ENCODE assay signal across 1 cellular context in the genomic region with DNA sequence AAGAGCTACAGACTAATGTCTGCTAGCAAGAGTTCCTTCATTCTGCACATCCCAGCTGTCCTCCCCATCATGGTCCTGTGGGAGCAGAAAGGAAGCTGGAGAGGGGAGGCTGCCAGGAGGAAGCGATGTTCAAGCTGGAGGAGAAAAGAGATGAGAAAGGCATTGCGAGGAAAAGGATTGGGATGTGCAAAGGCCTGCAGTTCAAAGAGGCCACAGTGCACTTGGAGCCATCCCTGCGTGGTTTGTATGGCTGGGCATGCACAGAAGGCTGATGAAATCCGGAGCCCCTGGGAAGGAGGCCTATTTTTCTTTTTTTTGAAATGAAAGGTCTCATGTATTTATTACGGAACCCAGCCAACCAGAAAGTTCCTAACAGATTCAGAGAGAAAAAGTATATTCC.
TF ChIP-seq lines count a peak whose summit lies in the region.

No MANE protein-coding gene starts in this region.

TF ChIP-seq in GM23338, 12 proteins besides CTCF, POLR2A, EP300 and RAD21 (continued from another document):
- TF ChIP-seq ETS1 (IDR thresholded peaks at IDR 0.05) (no peak), ZNF331 (CRISPR knock-in tag; IDR thresholded peaks at IDR 0.05; ENCODE audit: low read depth) (no peak), CREB1 (CRISPR knock-in tag; IDR thresholded peaks at IDR 0.05; ENCODE audit: low read depth) (no peak), JUNB (IDR thresholded peaks at IDR 0.05; ENCODE audit: unreplicated experiment) (no peak), EZH2 (IDR thresholded peaks at IDR 0.05; ENCODE audit: low read depth, unreplicated experiment) (no peak), ZNF462 (CRISPR knock-in tag; IDR thresholded peaks at IDR 0.05) (no peak), STAT1 (IDR thresholded peaks at IDR 0.05; ENCODE audit: unreplicated experiment) (no peak), NANOG (IDR thresholded peaks at IDR 0.05; ENCODE audit: borderline replicate concordance) (no peak), ZNF114 (CRISPR knock-in tag; IDR thresholded peaks at IDR 0.05) (no peak)
